In the genomic region with DNA sequence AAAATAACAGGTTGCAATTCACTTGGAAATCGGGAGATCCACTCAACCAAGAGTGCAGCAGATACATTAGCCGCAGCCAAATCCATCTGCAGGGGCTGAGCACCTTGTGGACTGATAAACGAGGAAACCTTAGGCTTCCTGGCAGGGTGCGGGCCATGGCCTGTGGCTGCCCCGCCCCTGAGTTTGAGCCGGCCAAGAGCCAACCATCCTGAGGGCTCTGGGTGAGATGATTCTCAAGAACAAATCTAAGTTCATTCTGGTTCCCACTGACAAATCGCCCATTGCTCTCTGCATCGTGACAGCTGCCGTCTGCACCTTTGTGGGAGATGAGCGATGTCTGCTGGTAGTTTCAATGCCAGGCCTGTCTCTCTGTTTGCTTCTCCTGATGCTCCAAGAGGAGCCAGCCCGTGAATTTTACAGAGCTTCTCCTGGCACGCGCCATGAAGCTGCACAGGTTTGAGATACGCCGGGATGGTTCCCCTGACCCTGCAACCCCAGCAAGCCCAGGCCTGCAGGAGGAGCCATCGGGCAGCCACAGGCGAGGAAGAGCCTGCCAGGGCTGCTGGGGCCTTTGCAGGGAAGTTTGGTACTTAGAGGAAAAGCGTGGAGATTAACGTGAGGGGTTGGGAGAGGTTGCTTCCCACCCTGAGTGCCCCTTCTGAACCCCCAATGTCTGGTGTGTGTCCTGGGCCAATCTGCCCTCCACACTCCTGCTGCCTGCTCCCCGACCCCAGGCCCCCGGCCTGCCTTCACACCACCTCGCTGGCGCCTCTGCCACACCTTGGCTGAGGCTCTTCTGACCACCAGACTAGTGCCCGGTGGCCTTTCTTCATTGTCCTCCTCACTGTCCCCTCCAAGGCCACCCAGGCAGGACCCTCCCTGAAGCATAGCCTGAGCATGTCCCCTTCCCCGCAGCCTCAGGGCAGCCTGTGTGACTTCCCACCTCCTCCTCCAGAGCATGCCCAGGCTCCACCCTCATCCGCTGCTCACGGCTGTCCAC, we compare ENCODE assay signal across 16 cellular contexts.
DNase-seq lines count a peak whose midpoint lies in the region; ATAC-seq and TF ChIP-seq lines count a peak whose summit lies in the region.
"Had no signal": no experiment of that assay in that cellular context is flagged by ENCODE, and none has a peak within 500 bp of the region (broad histone marks: within the 10 kb centered on the region; RNA-seq: fewer than 3 reads in every experiment).

No MANE protein-coding gene starts in this region.

- ATAC-seq in esophagus mucosa, result peak; percentile 51
- no peak for ATAC-seq in HG02973 (IDR thresholded peaks at IDR 0.05; ENCODE audit: unreplicated experiment)
- ATAC-seq: natural killer cell, sciatic nerve had no signal

- H3K27ac ChIP-seq in caudate nucleus (ENCODE audit: low read depth, low read length), result no peak overlapping the region
- H3K27ac ChIP-seq: colonic mucosa, esophagus muscularis mucosa, upper lobe of left lung had no signal

- TF ChIP-seq CTCF in progenitor cell of endocrine pancreas (IDR thresholded peaks at IDR 0.05; ENCODE audit: unreplicated experiment), result peak; percentile 21

- peaks cover 34% of the 10 kb centered on the region for H3K27me3 Mint-ChIP-seq in progenitor cell of endocrine pancreas

- H3K27me3 ChIP-seq in H7 (ENCODE audit: control insufficient read depth, insufficient read depth, low read length), result no peaks in the 10 kb centered on the region
- H3K27me3 ChIP-seq: colonic mucosa, upper lobe of left lung had no signal

- H3K4me3 ChIP-seq in H7 (ENCODE audit: insufficient read depth, low read depth, low read length), result no peak overlapping the region
- H3K4me3 ChIP-seq: colonic mucosa, esophagus muscularis mucosa, upper lobe of left lung had no signal

- DNase-seq in H7 (peak; percentile 89), NCI-H446 (lab: John Stamatoyannopoulos, UW) (peak; percentile 14 to 46), progenitor cell of endocrine pancreas (ENCODE audit: low spot score, unreplicated experiment) (no peak), caudate nucleus (lab: John Stamatoyannopoulos, UW) (no peak), SK-N-DZ (ENCODE audit: low spot score) (no peak)
- DNase-seq in central memory CD4-positive, alpha-beta T cell, result no peak
- DNase-seq: colonic mucosa; natural killer cell; stimulated activated CD4-positive, alpha-beta T cell treated with anti-CD3 and anti-CD28 coated beads, Interleukin-4, amount 100 ng/mL, for 24 hours; T-helper 1 cell; upper lobe of left lung had no signal

- H3K9me3 Mint-ChIP-seq in progenitor cell of endocrine pancreas (ENCODE audit: low read depth), result no peaks in the 10 kb centered on the region
- H3K9me3 Mint-ChIP-seq: CD4-positive, alpha-beta T cell; natural killer cell had no signal

- no peak overlapping the region for H3K27ac Mint-ChIP-seq in progenitor cell of endocrine pancreas
- H3K27ac Mint-ChIP-seq: CD4-positive, alpha-beta T cell; natural killer cell had no signal

- H3K36me3 ChIP-seq in H7 (replicated peaks; ENCODE audit: control insufficient read depth, insufficient read depth, low read length), result no peaks in the 10 kb centered on the region
- H3K36me3 ChIP-seq: colonic mucosa, esophagus muscularis mucosa, upper lobe of left lung had no signal

- H3K4me3 Mint-ChIP-seq in progenitor cell of endocrine pancreas (ENCODE audit: low read depth), result no peak overlapping the region
- H3K4me3 Mint-ChIP-seq: CD4-positive, alpha-beta T cell; natural killer cell had no signal

- H3K4me1 Mint-ChIP-seq in progenitor cell of endocrine pancreas (ENCODE audit: low read depth), result peaks cover 3% of the 10 kb centered on the region
- H3K4me1 Mint-ChIP-seq: natural killer cell had no signal

- no peaks in the 10 kb centered on the region for H3K36me3 Mint-ChIP-seq in progenitor cell of endocrine pancreas (ENCODE audit: insufficient read depth)
- H3K36me3 Mint-ChIP-seq: natural killer cell had no signal

Comparison
In these comparisons a context has a peak if more than half of its experiments do, and no peak if none do; other contexts are left out.
1. DNase-seq: peak in H7 (single experiment) and NCI-H446 (2 of 2); none in progenitor cell of endocrine pancreas (single experiment), caudate nucleus (0 of 61), SK-N-DZ (single experiment) and central memory CD4-positive, alpha-beta T cell (single experiment).